ENCODE assay signal across 21 cellular contexts in the genomic region with DNA sequence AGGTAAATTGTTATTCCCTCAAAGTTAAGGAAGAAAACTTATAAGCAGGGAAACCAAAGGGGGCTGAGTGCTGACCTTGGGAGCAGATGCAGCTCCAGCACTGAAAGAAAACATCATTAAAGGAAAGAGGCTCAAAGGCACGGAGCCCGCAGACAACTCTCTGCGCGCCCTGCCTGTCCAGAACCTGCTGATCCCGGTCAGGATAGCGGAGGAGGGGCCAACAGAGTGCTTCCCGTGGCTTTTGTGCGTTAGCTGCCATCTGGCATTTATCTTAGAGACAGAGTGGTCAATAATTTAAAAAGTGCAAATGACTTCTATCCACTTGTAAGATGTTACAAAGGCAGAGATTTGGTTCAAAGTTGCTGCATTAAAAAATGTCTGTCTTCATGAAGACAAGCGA.
DNase-seq lines count a peak whose midpoint lies in the region; ATAC-seq and FAIRE-seq lines count a peak whose summit lies in the region.
"Had no signal": no experiment of that assay in that cellular context is flagged by ENCODE, and none has a peak within 500 bp of the region (broad histone marks: within the 10 kb centered on the region; RNA-seq: fewer than 3 reads in every experiment).

No MANE protein-coding gene starts in this region.

- H4K20me1 ChIP-seq in GM23248 (ENCODE audit: insufficient read depth): no peaks in the 10 kb centered on the region

- H3K14ac ChIP-seq in neuronal stem cell (ENCODE audit: low read length): no peak overlapping the region

- peak overlapping the region; percentile 38; the same call in 1 of the 2 replicates for H3K9ac ChIP-seq in GM23248
- H3K9ac ChIP-seq in neuronal stem cell (ENCODE audit: low read depth, low read length, poor library complexity): no peak overlapping the region

- H3K9me2 ChIP-seq in GM23248 (ENCODE audit: insufficient read depth): no peaks in the 10 kb centered on the region

- peaks cover 54% of the 10 kb centered on the region for H3F3A ChIP-seq in GM23248 (ENCODE audit: insufficient read depth)

- no peaks in the 10 kb centered on the region for H3K79me1 ChIP-seq in neuronal stem cell (ENCODE audit: low read depth, low read length)

- H3K9me3 ChIP-seq in GM23248 (ENCODE audit: low read depth): no peaks in the 10 kb centered on the region
- peaks cover 0 to 8% of the 10 kb centered on the region in 2 donors for H3K9me3 ChIP-seq in neuronal stem cell (replicated peaks in 1 of 2; ENCODE audit: control insufficient read depth in 2 of 2, insufficient read depth in 1 of 2, low read depth in 1 of 2, low read length in 2 of 2)
- H3K9me3 ChIP-seq: prostate gland had no signal

- H4K8ac ChIP-seq in neuronal stem cell (ENCODE audit: low read depth, low read length): no peak overlapping the region

- H3K4me2 ChIP-seq in GM23248 (ENCODE audit: unreplicated experiment) (peak overlapping the region; percentile 29), neuronal stem cell (ENCODE audit: insufficient read depth, low read length, poor library complexity, severe bottlenecking) (no peak overlapping the region)

- ATAC-seq in GM19467 (IDR thresholded peaks at IDR 0.05; ENCODE audit: unreplicated experiment) (no peak), HG03097 (IDR thresholded peaks at IDR 0.05; ENCODE audit: low FRiP score, unreplicated experiment) (no peak)
- ATAC-seq: activated naive CD8-positive, alpha-beta T cell treated with anti-CD3 and anti-CD28 coated beads, Interleukin-2, amount 50 U/mL, for 24 hours; activated T-helper 17 cell treated with anti-CD3 and anti-CD28 coated beads, Interleukin-2, amount 50 U/mL, for 72 hours had no signal

- no peaks in the 10 kb centered on the region for H3K27me3 ChIP-seq in GM23248 (replicated peaks; ENCODE audit: insufficient read depth)
- no peaks in the 10 kb centered on the region for H3K27me3 ChIP-seq in neuronal stem cell (ENCODE audit: control insufficient read depth in 3 of 3, insufficient read depth in 3 of 3, low read depth in 1 of 3, low read length in 3 of 3)

- no peak overlapping the region for H3K23ac ChIP-seq in neuronal stem cell (ENCODE audit: low read depth, low read length, poor library complexity)

- FAIRE-seq in endometrium (lab: Jason Lieb, UNC): peak; percentile 65
- FAIRE-seq: bronchial epithelial cell, GM19239, H54 had no signal

- H3K4me3 ChIP-seq in GM23248: no peak overlapping the region
- H3K4me3 ChIP-seq in neuronal stem cell (ENCODE audit: low read length in 2 of 2): no peak overlapping the region
- H3K4me3 ChIP-seq: prostate gland, skin epidermis, stomach had no signal

- H3K4me1 ChIP-seq in GM23248 (ENCODE audit: insufficient read depth): peaks cover 49% of the 10 kb centered on the region
- H3K4me1 ChIP-seq in neuronal stem cell (ENCODE audit: control insufficient read depth in 2 of 2, insufficient read depth in 1 of 2, low read depth in 1 of 2, low read length in 2 of 2): peaks cover 7 to 39% of the 10 kb centered on the region in 2 donors
- H3K4me1 ChIP-seq: prostate gland had no signal

- H3K4ac ChIP-seq in neuronal stem cell (ENCODE audit: low read length): no peak overlapping the region

- H2AFZ ChIP-seq in GM23248 (no peak overlapping the region), neuronal stem cell (ENCODE audit: low read length) (peak overlapping the region; percentile 82)

- in situ Hi-C loops in GM23248 (cut with MboI): no loop called here

- H3K36me3 ChIP-seq in GM23248 (ENCODE audit: low read depth): peaks cover 5% of the 10 kb centered on the region; the same call in 1 of the 2 replicates
- no peaks in the 10 kb centered on the region for H3K36me3 ChIP-seq in neuronal stem cell (replicated peaks in 1 of 2; ENCODE audit: control insufficient read depth in 2 of 2, insufficient read depth in 2 of 2, low read length in 2 of 2)
- H3K36me3 ChIP-seq: prostate gland, stomach had no signal

- no peak overlapping the region for H2BK15ac ChIP-seq in neuronal stem cell (ENCODE audit: low read length)

- no peaks in the 10 kb centered on the region for H3K79me2 ChIP-seq in GM23248 (ENCODE audit: insufficient read depth)

- no peak overlapping the region for H4K91ac ChIP-seq in neuronal stem cell (ENCODE audit: low read depth, low read length, poor library complexity)

- no peak overlapping the region for H2BK5ac ChIP-seq in neuronal stem cell (ENCODE audit: low read length)

- no peak for DNase-seq in GM23248
- DNase-seq in SHP77 treated with DMSO at 0.1 percent for 48 hours (lab: John Stamatoyannopoulos, UW): peak; percentile 53
- peak; percentile 17 for DNase-seq in neuronal stem cell (ENCODE audit: low spot score)
- no peak for DNase-seq in activated CD4-positive, alpha-beta T cell treated with anti-CD3 and anti-CD28 coated beads for 4 hours
- DNase-seq in hypothalamus (lab: John Stamatoyannopoulos, UW): no peak
- DNase-seq: activated CD4-positive, alpha-beta T cell treated with anti-CD3 and anti-CD28 coated beads for 48 hours; activated naive CD8-positive, alpha-beta T cell treated with anti-CD3 and anti-CD28 coated beads, Interleukin-2, amount 50 U/mL, for 24 hours; NCI-H1105 treated with DMSO at 0.1 percent for 48 hours; RPMI8226; stimulated activated CD4-positive, alpha-beta T cell treated with anti-CD3 and anti-CD28 coated beads, Interleukin-4, amount 100 ng/mL, for 1 hour; stomach; SW 1271 had no signal

- no peak overlapping the region for H2BK120ac ChIP-seq in neuronal stem cell (ENCODE audit: low read depth, low read length)

- no peak overlapping the region for H2BK12ac ChIP-seq in neuronal stem cell (ENCODE audit: low read length)

- H2AK5ac ChIP-seq in neuronal stem cell (ENCODE audit: low read depth, low read length): no peak overlapping the region

- H3K27ac ChIP-seq in GM23248 (peak overlapping the region; percentile 98), neuronal stem cell (replicated peaks; ENCODE audit: low read length) (no peak overlapping the region)
- H3K27ac ChIP-seq: prostate gland, stomach had no signal

- H3K18ac ChIP-seq in neuronal stem cell (ENCODE audit: low read length): no peak overlapping the region

- WGBS in GM23248 (ENCODE audit: low coverage in 1 of 2, low lambda C conversion rate in 2 of 2, missing lambda C conversion rate in 2 of 2), 2 experiments: 90 to 93% methylated on average over 9 of the region's 9 CpGs
- no CpG with 5 or more reads among the region's 9 CpGs for WGBS in neuronal stem cell (ENCODE audit: extremely low coverage in 2 of 2, insufficient read length in 2 of 2, insufficient replicate concordance in 1 of 2), 2 donors

Comparison
In these comparisons a context has a peak if more than half of its experiments do, and no peak if none do; other contexts are left out.
1. DNase-seq: peak in SHP77 treated with DMSO at 0.1 percent for 48 hours (single experiment) and neuronal stem cell (single experiment); none in GM23248 (single experiment), activated CD4-positive, alpha-beta T cell treated with anti-CD3 and anti-CD28 coated beads for 4 hours (0 of 2) and hypothalamus (0 of 51).